ENCODE assay signal across 8 cellular contexts in genomic region chr12:49200882-49201594, GRCh38. TPM values are rescaled to one million over a fixed set of nuclear protein-coding genes. Genes with fewer than 3 reads are reported as not detected.
DNase-seq lines count a peak whose midpoint lies in the region; ATAC-seq and TF ChIP-seq lines count a peak whose summit lies in the region.

No MANE protein-coding gene starts in this region.

- no peak overlapping the region for H2BK15ac ChIP-seq in mesenchymal stem cell (ENCODE audit: low read depth, poor library complexity, severe bottlenecking)

- H3K36me3 ChIP-seq in mesenchymal stem cell (ENCODE audit: control insufficient read depth in 1 of 2, insufficient read depth in 2 of 2, low read depth in 1 of 2, low read length in 2 of 2), result no peaks in the 10 kb centered on the region

- peak overlapping the region in 1 of 2 donors; percentile 2 for H3K27ac Mint-ChIP-seq in effector memory CD8-positive, alpha-beta T cell
- peak overlapping the region; percentile 80 for H3K27ac Mint-ChIP-seq in type B pancreatic cell

- H3K9ac ChIP-seq in mesenchymal stem cell (ENCODE audit: low read length), result peak overlapping the region; percentile 92

- no peak overlapping the region for H3K18ac ChIP-seq in mesenchymal stem cell (ENCODE audit: low read depth in 1 of 2, low read length in 2 of 2)

- H3K23ac ChIP-seq in mesenchymal stem cell (ENCODE audit: low read length in 2 of 2), result no peak overlapping the region

- TF ChIP-seq CTCF in type B pancreatic cell (conservative IDR thresholded peaks at IDR 0.05), result no peak

- H2AFZ ChIP-seq in mesenchymal stem cell (ENCODE audit: low read depth, low read length), result no peak overlapping the region

- peak; percentile 60 for DNase-seq in GM04503 (ENCODE audit: low read depth)
- peak; percentile 67 for DNase-seq in NCI-H1105 (lab: John Stamatoyannopoulos, UW)
- peak; percentile 81 for DNase-seq in SIG-M5 treated with dmso at 0.1 percent for 504 hours (lab: John Stamatoyannopoulos, UW; ENCODE audit: unreplicated experiment)
- DNase-seq in effector memory CD8-positive, alpha-beta T cell, result no peak
- DNase-seq in mesenchymal stem cell, result peak; percentile 89
- no peak for DNase-seq in type B pancreatic cell (ENCODE audit: extremely low spot score, unreplicated experiment)

- H3K36me3 Mint-ChIP-seq in effector memory CD8-positive, alpha-beta T cell (ENCODE audit: insufficient read depth), result no peaks in the 10 kb centered on the region
- H3K36me3 Mint-ChIP-seq in type B pancreatic cell, result no peaks in the 10 kb centered on the region

- H3K27me3 Mint-ChIP-seq in effector memory CD8-positive, alpha-beta T cell, result peaks cover 0 to 6% of the 10 kb centered on the region in 2 donors
- H3K27me3 Mint-ChIP-seq in type B pancreatic cell, result no peaks in the 10 kb centered on the region

- peak overlapping the region; percentile 45 for H3K27ac ChIP-seq in mesenchymal stem cell (ENCODE audit: low read length, poor library complexity, severe bottlenecking)

- H3K79me1 ChIP-seq in mesenchymal stem cell (replicated peaks; ENCODE audit: low read length, poor library complexity, severe bottlenecking), result no peaks in the 10 kb centered on the region

- no peak overlapping the region for H3K4me3 Mint-ChIP-seq in effector memory CD8-positive, alpha-beta T cell
- peak overlapping the region; percentile 56 for H3K4me3 Mint-ChIP-seq in type B pancreatic cell

- no peak overlapping the region for H3K14ac ChIP-seq in mesenchymal stem cell (ENCODE audit: low read length in 2 of 2)

- H3K4ac ChIP-seq in mesenchymal stem cell (ENCODE audit: low read depth in 1 of 2, low read length in 2 of 2), result no peak overlapping the region

- H3K4me2 ChIP-seq in mesenchymal stem cell (ENCODE audit: low read length, poor library complexity, severe bottlenecking), result peak overlapping the region; percentile 8

- WGBS in mesenchymal stem cell, result no CpG with 5 or more reads among the region's 4 CpGs

- H2BK12ac ChIP-seq in mesenchymal stem cell (ENCODE audit: low read length in 2 of 2), result no peak overlapping the region

- H2BK120ac ChIP-seq in mesenchymal stem cell (ENCODE audit: low read depth, low read length), result no peak overlapping the region

- H4K91ac ChIP-seq in mesenchymal stem cell (ENCODE audit: low read length), result no peak overlapping the region

- no peak overlapping the region for H4K8ac ChIP-seq in mesenchymal stem cell (ENCODE audit: low read length)

- no peaks in the 10 kb centered on the region for H3K9me3 ChIP-seq in mesenchymal stem cell (ENCODE audit: control insufficient read depth, low read length)

- H2BK5ac ChIP-seq in mesenchymal stem cell (ENCODE audit: low read depth, low read length, poor library complexity, severe bottlenecking), result no peak overlapping the region

- H3K4me1 ChIP-seq in mesenchymal stem cell (ENCODE audit: control insufficient read depth, insufficient read depth, low read depth, low read length), result peaks cover 4% of the 10 kb centered on the region

- H3K4me3 ChIP-seq in mesenchymal stem cell (ENCODE audit: insufficient read depth in 1 of 2, low read depth in 1 of 2, low read length in 2 of 2), result no peak overlapping the region

- H3K9me3 Mint-ChIP-seq in effector memory CD8-positive, alpha-beta T cell, result no peaks in the 10 kb centered on the region
- H3K9me3 Mint-ChIP-seq in type B pancreatic cell, result no peaks in the 10 kb centered on the region

- H3K4me1 Mint-ChIP-seq in effector memory CD8-positive, alpha-beta T cell (ENCODE audit: low read depth in 2 of 2), result peaks cover 2 to 8% of the 10 kb centered on the region in 2 donors
- H3K4me1 Mint-ChIP-seq in type B pancreatic cell (ENCODE audit: unreplicated experiment), result peaks cover 25% of the 10 kb centered on the region

- peak; percentile 100 for ATAC-seq in effector memory CD8-positive, alpha-beta T cell (replicated peaks)
- no peak for ATAC-seq in GM19455 (IDR thresholded peaks at IDR 0.05; ENCODE audit: unreplicated experiment)
- ATAC-seq in GM21367 (IDR thresholded peaks at IDR 0.05; ENCODE audit: unreplicated experiment), result no peak

- H3K27me3 ChIP-seq in mesenchymal stem cell (ENCODE audit: control insufficient read depth in 1 of 2, insufficient read depth in 1 of 2, low read length in 2 of 2), result no peaks in the 10 kb centered on the region

- H2AK5ac ChIP-seq in mesenchymal stem cell (ENCODE audit: low read length, severe bottlenecking), result no peak overlapping the region

RNA-seq across cellular contexts. Expression of gene TUBA1A, which starts 12.2 kb away (rescaled TPM):
- polyA plus RNA-seq in mesenchymal stem cell (2013, experiment 1 of 2), result 656 TPM
- 667 TPM for polyA plus RNA-seq in mesenchymal stem cell (2013, experiment 2 of 2)
- 211 and 489 TPM in 2 replicates for total RNA-seq in type B pancreatic cell (ENCODE audit: low replicate concordance)

Comparison
In these comparisons a context has a peak if more than half of its experiments do, and no peak if none do; other contexts are left out.
1. DNase-seq: peak in GM04503 (single experiment), NCI-H1105 (single experiment), SIG-M5 treated with dmso at 0.1 percent for 504 hours (single experiment) and mesenchymal stem cell (single experiment); none in effector memory CD8-positive, alpha-beta T cell (0 of 3) and type B pancreatic cell (single experiment).